ENCODE assay signal across 29 cellular contexts in the genomic region with DNA sequence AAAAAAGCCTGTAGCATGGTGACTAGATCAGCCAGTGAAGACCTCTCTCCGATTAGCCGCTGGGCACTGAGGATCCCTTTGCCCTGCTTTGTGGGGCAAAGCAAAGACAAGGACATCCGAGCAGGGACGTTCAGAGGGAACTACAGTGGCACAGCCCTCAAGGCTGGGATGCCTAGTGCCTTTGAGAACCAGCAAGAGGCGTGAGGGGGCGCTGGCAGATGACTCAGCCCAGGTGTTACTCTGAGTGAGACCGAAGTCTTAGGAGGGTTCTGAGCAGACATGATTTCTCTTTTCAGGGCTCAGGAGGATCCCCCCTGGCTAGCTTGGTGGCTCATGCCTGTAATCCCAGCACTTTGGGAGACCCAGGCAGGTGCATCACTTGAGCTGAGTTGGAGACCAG.
DNase-seq lines count a peak whose midpoint lies in the region; ATAC-seq and TF ChIP-seq lines count a peak whose summit lies in the region.
"Had no signal": no experiment of that assay in that cellular context is flagged by ENCODE, and none has a peak within 500 bp of the region (broad histone marks: within the 10 kb centered on the region; RNA-seq: fewer than 3 reads in every experiment).

No MANE protein-coding gene starts in this region.

- H3K9ac ChIP-seq in neuronal stem cell (ENCODE audit: low read depth, low read length, poor library complexity): no peak overlapping the region
- H3K9ac ChIP-seq: BLaER1, KMS-11 had no signal

- H3K9me3 Mint-ChIP-seq in activated T-cell treated with anti-CD3 and anti-CD28 coated beads, Interleukin-2, amount 50 U/mL, for 72 hours: no peaks in the 10 kb centered on the region
- no peaks in the 10 kb centered on the region for H3K9me3 Mint-ChIP-seq in WTC11
- H3K9me3 Mint-ChIP-seq: activated naive CD8-positive, alpha-beta T cell treated with anti-CD3 and anti-CD28 coated beads, Interleukin-2, amount 10 ng/mL, durations not matched to agents 7 days and 5 days had no signal

- POLR2A ChIA-PET in WTC11 (lab: Charles Lee): no interaction called here

- H3K79me1 ChIP-seq in neuronal stem cell (ENCODE audit: low read depth, low read length): no peaks in the 10 kb centered on the region

- H3K4me3 Mint-ChIP-seq in activated T-cell treated with anti-CD3 and anti-CD28 coated beads, Interleukin-2, amount 50 U/mL, for 72 hours: no peak overlapping the region
- H3K4me3 Mint-ChIP-seq in WTC11: no peak overlapping the region
- H3K4me3 Mint-ChIP-seq: activated naive CD8-positive, alpha-beta T cell treated with anti-CD3 and anti-CD28 coated beads, Interleukin-2, amount 10 ng/mL, durations not matched to agents 7 days and 5 days had no signal

- no peak overlapping the region for H3K27ac ChIP-seq in neuronal stem cell (replicated peaks; ENCODE audit: low read length)
- H3K27ac ChIP-seq: BLaER1, esophagus squamous epithelium, hepatocyte, KMS-11, Peyer's patch, VCaP had no signal

- no peak overlapping the region for H3K27ac Mint-ChIP-seq in activated T-cell treated with anti-CD3 and anti-CD28 coated beads, Interleukin-2, amount 50 U/mL, for 72 hours
- no peak overlapping the region for H3K27ac Mint-ChIP-seq in WTC11
- H3K27ac Mint-ChIP-seq: activated naive CD8-positive, alpha-beta T cell treated with anti-CD3 and anti-CD28 coated beads, Interleukin-2, amount 10 ng/mL, durations not matched to agents 7 days and 5 days; progenitor cell of endocrine pancreas had no signal

- H3K27me3 Mint-ChIP-seq in activated T-cell treated with anti-CD3 and anti-CD28 coated beads, Interleukin-2, amount 50 U/mL, for 72 hours (ENCODE audit: low read depth): peaks cover 8% of the 10 kb centered on the region
- H3K27me3 Mint-ChIP-seq in WTC11 (ENCODE audit: low read depth): no peaks in the 10 kb centered on the region
- H3K27me3 Mint-ChIP-seq: activated naive CD8-positive, alpha-beta T cell treated with anti-CD3 and anti-CD28 coated beads, Interleukin-2, amount 10 ng/mL, durations not matched to agents 7 days and 5 days; progenitor cell of endocrine pancreas had no signal

- ATAC-seq in activated T-cell treated with anti-CD3 and anti-CD28 coated beads, Interleukin-2, amount 50 U/mL, for 72 hours (replicated peaks in 1 of 2): peak; percentile 57 to 61
- peak; percentile 65 for ATAC-seq in WTC11
- no peak for ATAC-seq in GM18909 (IDR thresholded peaks at IDR 0.05; ENCODE audit: poor library complexity, unreplicated experiment)
- ATAC-seq: left lobe of liver, sciatic nerve had no signal

- H2BK15ac ChIP-seq in neuronal stem cell (ENCODE audit: low read length): peak overlapping the region; percentile 23

- H3K4me1 Mint-ChIP-seq in activated T-cell treated with anti-CD3 and anti-CD28 coated beads, Interleukin-2, amount 50 U/mL, for 72 hours (ENCODE audit: low read depth): peaks cover 13% of the 10 kb centered on the region
- H3K4me1 Mint-ChIP-seq in WTC11: no peaks in the 10 kb centered on the region
- H3K4me1 Mint-ChIP-seq: activated naive CD8-positive, alpha-beta T cell treated with anti-CD3 and anti-CD28 coated beads, Interleukin-2, amount 10 ng/mL, durations not matched to agents 7 days and 5 days had no signal

- H3K18ac ChIP-seq in neuronal stem cell (ENCODE audit: low read length): no peak overlapping the region

- H3K4me2 ChIP-seq in neuronal stem cell (ENCODE audit: insufficient read depth, low read length, poor library complexity, severe bottlenecking): no peak overlapping the region
- H3K4me2 ChIP-seq: BLaER1, hepatocyte, KMS-11 had no signal

- H2AK5ac ChIP-seq in neuronal stem cell (ENCODE audit: low read depth, low read length): no peak overlapping the region

- H3K4me1 ChIP-seq in neuronal stem cell (ENCODE audit: control insufficient read depth in 2 of 2, insufficient read depth in 1 of 2, low read depth in 1 of 2, low read length in 2 of 2): no peaks in the 10 kb centered on the region
- H3K4me1 ChIP-seq: BLaER1, esophagus squamous epithelium, Peyer's patch had no signal

- H3K36me3 ChIP-seq in H7 (replicated peaks; ENCODE audit: control insufficient read depth, insufficient read depth, low read length) (no peaks in the 10 kb centered on the region), neuronal stem cell (replicated peaks in 1 of 2; ENCODE audit: control insufficient read depth in 2 of 2, insufficient read depth in 2 of 2, low read length in 2 of 2) (no peaks in the 10 kb centered on the region)
- H3K36me3 ChIP-seq: BLaER1, esophagus squamous epithelium, Peyer's patch had no signal

- WGBS in neuronal stem cell (ENCODE audit: extremely low coverage in 2 of 2, insufficient read length in 2 of 2, insufficient replicate concordance in 1 of 2), 2 donors: no CpG with 5 or more reads among the region's 7 CpGs

- TF ChIP-seq CTCF in WTC11 (IDR thresholded peaks at IDR 0.05): no peak
- TF ChIP-seq CTCF in GM13977 (IDR thresholded peaks at IDR 0.05; ENCODE audit: extremely low read depth, insufficient read depth, missing control alignments): no peak

- H2BK5ac ChIP-seq in neuronal stem cell (ENCODE audit: low read length): no peak overlapping the region

- H4K8ac ChIP-seq in neuronal stem cell (ENCODE audit: low read depth, low read length): no peak overlapping the region

- H2BK12ac ChIP-seq in neuronal stem cell (ENCODE audit: low read length): peak overlapping the region; percentile 8

- H3K9me3 ChIP-seq in neuronal stem cell (replicated peaks in 1 of 2; ENCODE audit: control insufficient read depth in 2 of 2, insufficient read depth in 1 of 2, low read depth in 1 of 2, low read length in 2 of 2): no peaks in the 10 kb centered on the region
- H3K9me3 ChIP-seq: BLaER1, esophagus squamous epithelium, Peyer's patch had no signal

- H3K4me3 ChIP-seq in H7 (ENCODE audit: insufficient read depth, low read depth, low read length) (no peak overlapping the region), neuronal stem cell (ENCODE audit: low read length in 2 of 2) (no peak overlapping the region)
- H3K4me3 ChIP-seq: BLaER1, esophagus squamous epithelium, hepatocyte, Peyer's patch had no signal

- DNase-seq in activated T-cell treated with anti-CD3 and anti-CD28 coated beads, Interleukin-2, amount 50 U/mL, for 72 hours: peak; percentile 20 to 31
- DNase-seq in activated T-cell treated with anti-CD3 and anti-CD28 coated beads, Interleukin-2, amount 50 U/mL, for 1 hour: no peak
- DNase-seq in H7 (peak; percentile 29), WTC11 (ENCODE audit: low spot score) (no peak), neuronal stem cell (ENCODE audit: low spot score) (no peak), GM13977 (ENCODE audit: low spot score) (no peak)
- DNase-seq: activated CD4-positive, alpha-beta T cell treated with anti-CD3 and anti-CD28 coated beads, Interleukin-2, amount 50 U/mL, for 4 hours; activated naive CD8-positive, alpha-beta T cell treated with anti-CD3 and anti-CD28 coated beads, Interleukin-2, amount 10 ng/mL, durations not matched to agents 7 days and 5 days; cortex of kidney; esophagus squamous epithelium; foreskin melanocyte; MM.1S; NCI-H1417; NCI-H2029 treated with DMSO at 0.1 percent for 48 hours; NCI-H2227 treated with DMSO at 0.1 percent for 48 hours; NCI-H526 treated with DMSO at 0.1 percent for 48 hours; Peyer's patch; SIG-M5; SW 1271; T-helper 9 cell; trophoblast cell had no signal

- H3K23ac ChIP-seq in neuronal stem cell (ENCODE audit: low read depth, low read length, poor library complexity): no peak overlapping the region

- no peak overlapping the region for H3K4ac ChIP-seq in neuronal stem cell (ENCODE audit: low read length)

- no peak overlapping the region for H3K14ac ChIP-seq in neuronal stem cell (ENCODE audit: low read length)

- CTCF ChIA-PET in WTC11 (lab: Charles Lee): interaction anchor here (0.7 kb wide), 1 partner anchor 136 kb away, joined by 3 read pairs; no protein-coding TSS in a partner anchor

- no peak overlapping the region for H2AFZ ChIP-seq in neuronal stem cell (ENCODE audit: low read length)
- H2AFZ ChIP-seq: hepatocyte had no signal

- H4K91ac ChIP-seq in neuronal stem cell (ENCODE audit: low read depth, low read length, poor library complexity): no peak overlapping the region

- no peaks in the 10 kb centered on the region for H3K27me3 ChIP-seq in H7 (ENCODE audit: control insufficient read depth, insufficient read depth, low read length)
- no peaks in the 10 kb centered on the region for H3K27me3 ChIP-seq in neuronal stem cell (ENCODE audit: control insufficient read depth in 3 of 3, insufficient read depth in 3 of 3, low read depth in 1 of 3, low read length in 3 of 3)
- H3K27me3 ChIP-seq: BLaER1, hepatocyte, Peyer's patch had no signal

- no peaks in the 10 kb centered on the region for H3K36me3 Mint-ChIP-seq in activated T-cell treated with anti-CD3 and anti-CD28 coated beads, Interleukin-2, amount 50 U/mL, for 72 hours (ENCODE audit: insufficient read depth in 2 of 2)
- no peaks in the 10 kb centered on the region for H3K36me3 Mint-ChIP-seq in WTC11
- H3K36me3 Mint-ChIP-seq: activated naive CD8-positive, alpha-beta T cell treated with anti-CD3 and anti-CD28 coated beads, Interleukin-2, amount 10 ng/mL, durations not matched to agents 7 days and 5 days had no signal

- H2BK120ac ChIP-seq in neuronal stem cell (ENCODE audit: low read depth, low read length): no peak overlapping the region

- in situ Hi-C loops in GM13977 (cut with MboI; ENCODE audit: low pct_unique_long_range_greater_than_20kb, low sequenced_read_pairs, unreplicated experiment): no loop called here

TF ChIP-seq in WTC11, 78 proteins besides CTCF, POLR2A, EP300 and RAD21 (continues in another document):
- TF ChIP-seq GRHL2 (CRISPR knock-in tag; IDR thresholded peaks at IDR 0.05; ENCODE audit: insufficient replicate concordance, severe bottlenecking) (no peak), SMAD4 (CRISPR knock-in tag; IDR thresholded peaks at IDR 0.05) (no peak)
- TF ChIP-seq, protein P1, sequence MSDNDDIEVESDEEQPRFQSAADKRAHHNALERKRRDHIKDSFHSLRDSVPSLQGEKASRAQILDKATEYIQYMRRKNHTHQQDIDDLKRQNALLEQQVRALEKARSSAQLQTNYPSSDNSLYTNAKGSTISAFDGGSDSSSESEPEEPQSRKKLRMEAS (CRISPR knock-in tag; IDR thresholded peaks at IDR 0.05): no peak
- TF ChIP-seq, protein P2, sequence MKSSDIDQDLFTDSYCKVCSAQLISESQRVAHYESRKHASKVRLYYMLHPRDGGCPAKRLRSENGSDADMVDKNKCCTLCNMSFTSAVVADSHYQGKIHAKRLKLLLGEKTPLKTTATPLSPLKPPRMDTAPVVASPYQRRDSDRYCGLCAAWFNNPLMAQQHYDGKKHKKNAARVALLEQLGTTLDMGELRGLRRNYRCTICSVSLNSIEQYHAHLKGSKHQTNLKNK (CRISPR knock-in tag; IDR thresholded peaks at IDR 0.05): no peak
- TF ChIP-seq, protein P3, sequence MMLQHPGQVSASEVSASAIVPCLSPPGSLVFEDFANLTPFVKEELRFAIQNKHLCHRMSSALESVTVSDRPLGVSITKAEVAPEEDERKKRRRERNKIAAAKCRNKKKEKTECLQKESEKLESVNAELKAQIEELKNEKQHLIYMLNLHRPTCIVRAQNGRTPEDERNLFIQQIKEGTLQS (CRISPR knock-in tag; conservative IDR thresholded peaks at IDR 0.05): no peak

Comparison
In these comparisons a context has a peak if more than half of its experiments do, and no peak if none do; other contexts are left out.
1. DNase-seq: peak in activated T-cell treated with anti-CD3 and anti-CD28 coated beads, Interleukin-2, amount 50 U/mL, for 72 hours (2 of 2) and H7 (single experiment); none in activated T-cell treated with anti-CD3 and anti-CD28 coated beads, Interleukin-2, amount 50 U/mL, for 1 hour (single experiment), WTC11 (single experiment), neuronal stem cell (single experiment) and GM13977 (single experiment).